25 cellular contexts compared by ENCODE assay signal in genomic region chr5:132234684-132235062, GRCh38. TPM values are rescaled to one million over a fixed set of nuclear protein-coding genes. Genes with fewer than 3 reads are reported as not detected.
A peak's percentile ranks its signal among the peaks of the same experiment; 100 is the strongest.
DNase-seq lines count a peak whose midpoint lies in the region; FAIRE-seq and TF ChIP-seq lines count a peak whose summit lies in the region.
"Had no signal": no experiment of that assay in that cellular context is flagged by ENCODE, and none has a peak within 500 bp of the region (broad histone marks: within the 10 kb centered on the region; RNA-seq: fewer than 3 reads in every experiment).

No MANE protein-coding gene starts in this region.

- H3K36me3 Mint-ChIP-seq in activated T-helper 1 cell treated with anti-CD3 and anti-CD28 coated beads, Interleukin-12 subunit alpha, Interleukin-12 subunit beta, Interleukin-2, Interleukin-4 antibody, amounts not matched to agents 30 ng/mL and 10 ng/mL and 1 ng/mL, durations not matched to agents 14 hours and 24 hours and 36 hours (ENCODE audit: low read depth) = peaks cover 3% of the 10 kb centered on the region

- H3K36me3 ChIP-seq in WERI-Rb-1 = no peaks in the 10 kb centered on the region
- H3K36me3 ChIP-seq: BE2C, MG63 had no signal

- no peak overlapping the region for H3K4me3 Mint-ChIP-seq in activated T-helper 1 cell treated with anti-CD3 and anti-CD28 coated beads, Interleukin-12 subunit alpha, Interleukin-12 subunit beta, Interleukin-2, Interleukin-4 antibody, amounts not matched to agents 30 ng/mL and 10 ng/mL and 1 ng/mL, durations not matched to agents 14 hours and 24 hours and 36 hours

- TF ChIP-seq CTCF in WERI-Rb-1 (IDR thresholded peaks at IDR 0.05; ENCODE audit: low read depth, low read length) = no peak

- no peaks in the 10 kb centered on the region for H3K9me3 Mint-ChIP-seq in activated T-helper 1 cell treated with anti-CD3 and anti-CD28 coated beads, Interleukin-12 subunit alpha, Interleukin-12 subunit beta, Interleukin-2, Interleukin-4 antibody, amounts not matched to agents 30 ng/mL and 10 ng/mL and 1 ng/mL, durations not matched to agents 14 hours and 24 hours and 36 hours

- no peak overlapping the region for H3K27ac Mint-ChIP-seq in activated T-helper 1 cell treated with anti-CD3 and anti-CD28 coated beads, Interleukin-12 subunit alpha, Interleukin-12 subunit beta, Interleukin-2, Interleukin-4 antibody, amounts not matched to agents 30 ng/mL and 10 ng/mL and 1 ng/mL, durations not matched to agents 14 hours and 24 hours and 36 hours

- H3K27me3 Mint-ChIP-seq in activated T-helper 1 cell treated with anti-CD3 and anti-CD28 coated beads, Interleukin-12 subunit alpha, Interleukin-12 subunit beta, Interleukin-2, Interleukin-4 antibody, amounts not matched to agents 30 ng/mL and 10 ng/mL and 1 ng/mL, durations not matched to agents 14 hours and 24 hours and 36 hours (ENCODE audit: insufficient read depth) = peaks cover 6% of the 10 kb centered on the region

- no peak overlapping the region for H3K4me3 ChIP-seq in WERI-Rb-1 (ENCODE audit: low read depth, low read length)
- H3K4me3 ChIP-seq: MG63, SK-N-MC had no signal

- no peaks in the 10 kb centered on the region for H3K27me3 ChIP-seq in WERI-Rb-1 (ENCODE audit: insufficient read depth, low read depth, severe bottlenecking)
- H3K27me3 ChIP-seq: BE2C, MG63 had no signal

- intact Hi-C loops in activated T-helper 1 cell treated with anti-CD3 and anti-CD28 coated beads, Interleukin-12 subunit alpha, Interleukin-12 subunit beta, Interleukin-2, Interleukin-4 antibody, amounts not matched to agents 30 ng/mL and 10 ng/mL and 1 ng/mL, durations not matched to agents 14 hours and 24 hours and 36 hours (cut with micrococcal nuclease) = loop anchor here (5.0 kb wide), 1 partner anchor 58 kb away; the partner anchor contains the start of gene SLC22A4

- H3K27ac ChIP-seq in WERI-Rb-1 = no peak overlapping the region
- H3K27ac ChIP-seq: SK-N-MC had no signal

- peaks cover 21% of the 10 kb centered on the region for H3K4me1 Mint-ChIP-seq in activated T-helper 1 cell treated with anti-CD3 and anti-CD28 coated beads, Interleukin-12 subunit alpha, Interleukin-12 subunit beta, Interleukin-2, Interleukin-4 antibody, amounts not matched to agents 30 ng/mL and 10 ng/mL and 1 ng/mL, durations not matched to agents 14 hours and 24 hours and 36 hours (ENCODE audit: low read depth)

- no peaks in the 10 kb centered on the region for H3K9me3 ChIP-seq in WERI-Rb-1 (ENCODE audit: severe bottlenecking)
- H3K9me3 ChIP-seq: BE2C, MG63 had no signal

- no peak for FAIRE-seq in frontal cortex (lab: Jason Lieb, UNC)
- FAIRE-seq: H54, HTR-8/SVneo had no signal

- DNase-seq in activated effector memory CD4-positive, alpha-beta T cell treated with anti-CD3 and anti-CD28 coated beads, Interleukin-2, amount 50 U/mL, for 16 hours = peak; percentile 37
- DNase-seq in activated effector memory CD4-positive, alpha-beta T cell treated with Interleukin-2 at 50 U/mL for 16 hours = no peak
- DNase-seq in WERI-Rb-1 (peak; percentile 4), mesenteric fat pad (ENCODE audit: low spot score) (peak; percentile 24), frontal cortex (ENCODE audit: low spot score in 2 of 2) (no peak), NCI-H226 (no peak), NCI-H69 (lab: John Stamatoyannopoulos, UW) (no peak)
- DNase-seq in activated T-helper 1 cell treated with anti-CD3 and anti-CD28 coated beads, Interleukin-12 subunit alpha, Interleukin-12 subunit beta, Interleukin-2, Interleukin-4 antibody, amounts not matched to agents 30 ng/mL and 10 ng/mL and 1 ng/mL, durations not matched to agents 14 hours and 24 hours and 36 hours (ENCODE audit: low spot score) = no peak
- DNase-seq: 8988T, ACHN, BE2C, Calu3, DMS153, DND-41, KG1, MG63, NCI-H1105 treated with DMSO at 0.1 percent for 48 hours, NCI-H146, NCI-H1930, NCI-H446 treated with DMSO at 0.1 percent for 48 hours, NCI-H526, SIG-M5 had no signal

RNA-seq across cellular contexts. Expression of gene P4HA2, which starts 7.0 kb away (rescaled TPM):
- total RNA-seq in mesenteric fat pad = 15.7 TPM
- total RNA-seq in frontal cortex = 13.9 TPM
- 48.7 and 49.4 TPM in 2 replicates for total RNA-seq in activated T-helper 1 cell treated with anti-CD3 and anti-CD28 coated beads, Interleukin-12 subunit alpha, Interleukin-12 subunit beta, Interleukin-2, Interleukin-4 antibody, amounts not matched to agents 30 ng/mL and 10 ng/mL and 1 ng/mL, durations not matched to agents 14 hours and 24 hours and 36 hours

RNA-seq across cellular contexts. Expression of gene PDLIM4, which starts 22.8 kb away (rescaled TPM):
- total RNA-seq in mesenteric fat pad (23.1 TPM), frontal cortex (2.0 TPM)
- total RNA-seq in activated T-helper 1 cell treated with anti-CD3 and anti-CD28 coated beads, Interleukin-12 subunit alpha, Interleukin-12 subunit beta, Interleukin-2, Interleukin-4 antibody, amounts not matched to agents 30 ng/mL and 10 ng/mL and 1 ng/mL, durations not matched to agents 14 hours and 24 hours and 36 hours = 1.4 and 2.0 TPM in 2 replicates

RNA-seq across cellular contexts. Expression of gene SLC22A4, which starts 59.5 kb away (rescaled TPM):
- total RNA-seq in mesenteric fat pad = 5.4 TPM
- 1.6 TPM for total RNA-seq in frontal cortex
- total RNA-seq in activated T-helper 1 cell treated with anti-CD3 and anti-CD28 coated beads, Interleukin-12 subunit alpha, Interleukin-12 subunit beta, Interleukin-2, Interleukin-4 antibody, amounts not matched to agents 30 ng/mL and 10 ng/mL and 1 ng/mL, durations not matched to agents 14 hours and 24 hours and 36 hours = 1.6 and 2.6 TPM in 2 replicates

Comparison
In these comparisons a context has a peak if more than half of its experiments do, and no peak if none do; other contexts are left out.
1. DNase-seq: peak in activated effector memory CD4-positive, alpha-beta T cell treated with anti-CD3 and anti-CD28 coated beads, Interleukin-2, amount 50 U/mL, for 16 hours (single experiment), WERI-Rb-1 (single experiment) and mesenteric fat pad (single experiment); none in activated effector memory CD4-positive, alpha-beta T cell treated with Interleukin-2 at 50 U/mL for 16 hours (single experiment), frontal cortex (0 of 2), NCI-H226 (single experiment), activated T-helper 1 cell treated with anti-CD3 and anti-CD28 coated beads, Interleukin-12 subunit alpha, Interleukin-12 subunit beta, Interleukin-2, Interleukin-4 antibody, amounts not matched to agents 30 ng/mL and 10 ng/mL and 1 ng/mL, durations not matched to agents 14 hours and 24 hours and 36 hours (single experiment) and NCI-H69 (single experiment).